In the genomic region with DNA sequence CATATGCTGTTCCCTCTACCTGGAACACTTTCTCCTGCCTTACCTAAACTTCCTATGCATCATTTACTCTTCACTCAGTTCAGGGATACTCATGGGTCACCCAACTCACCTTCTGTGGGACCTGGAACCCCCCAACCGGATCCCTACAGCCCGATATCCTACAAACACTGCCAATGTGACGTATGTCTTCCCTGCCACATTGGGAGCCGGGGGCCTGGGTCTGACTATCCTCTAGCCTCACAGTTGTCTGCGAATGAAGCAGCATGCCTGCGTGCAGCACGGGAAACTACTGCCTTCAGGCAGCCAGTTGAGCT, we compare ENCODE assay signal across 8 cellular contexts. TPM values are rescaled to one million over a fixed set of nuclear protein-coding genes. Genes with fewer than 3 reads are reported as not detected.
DNase-seq lines count a peak whose midpoint lies in the region; ATAC-seq, FAIRE-seq and TF ChIP-seq lines count a peak whose summit lies in the region.

No MANE protein-coding gene starts in this region.

- peak overlapping the region; percentile 86 for H3K4me2 ChIP-seq in K562 (ENCODE audit: insufficient read depth, low read length)

- peaks cover under 1% of the 10 kb centered on the region for H3K9me1 ChIP-seq in K562 (ENCODE audit: control insufficient read depth, insufficient read depth, low read length)

- peaks cover 58% of the 10 kb centered on the region for H3K4me1 Mint-ChIP-seq in activated naive CD4-positive, alpha-beta T cell treated with anti-CD3 and anti-CD28 coated beads, Interleukin-2, amount 50 U/mL, for 24 hours
- H3K4me1 Mint-ChIP-seq in type B pancreatic cell (ENCODE audit: unreplicated experiment), result peaks cover 28% of the 10 kb centered on the region

- peak overlapping the region; percentile 73 to 93 for H3K9ac ChIP-seq in K562 (ENCODE audit: insufficient read depth in 1 of 2, low read depth in 2 of 2, low read length in 2 of 2)

- no peak for TF ChIP-seq RAD21 in K562 (CRISPR knock-in tag; conservative IDR thresholded peaks at IDR 0.05 in 1 of 2, IDR thresholded peaks at IDR 0.05 in 1 of 2)

- CTCF ChIA-PET in K562 (lab: Yijun Ruan, JAX; ENCODE audit: low intra/inter-chr PET ratio), result no interaction called here

- H3K9me3 ChIP-seq in K562 (replicated peaks; ENCODE audit: control insufficient read depth, insufficient read depth, low read depth, low read length) (no peaks in the 10 kb centered on the region; the same call in 1 of the 2 replicates), lung (ENCODE audit: control insufficient read depth in 2 of 2, insufficient read depth in 1 of 2, low read length in 1 of 2) (no peaks in the 10 kb centered on the region)

- intact Hi-C loops in K562 (cut with micrococcal nuclease), result no loop called here

- POLR2A ChIA-PET in K562 (lab: Yijun Ruan, JAX), result interaction anchor here (0.6 to 1.6 kb wide), 8 partner anchors 9 to 53 kb away, joined by 3 to 12 read pairs (median 3); partner anchors contain the start of genes HYAL3, NAA80, RASSF1 and TMEM115

- no peaks in the 10 kb centered on the region for H3K27me3 Mint-ChIP-seq in activated naive CD4-positive, alpha-beta T cell treated with anti-CD3 and anti-CD28 coated beads, Interleukin-2, amount 50 U/mL, for 24 hours
- peaks cover 7% of the 10 kb centered on the region for H3K27me3 Mint-ChIP-seq in type B pancreatic cell

- H3K4me3 ChIP-seq in K562, result peak overlapping the region; percentile 72
- peak overlapping the region; percentile 63 for H3K4me3 ChIP-seq in lung

- H2AFZ ChIP-seq in K562 (ENCODE audit: low read depth, low read length), result peak overlapping the region; percentile 98

- no peaks in the 10 kb centered on the region for H3K9me3 Mint-ChIP-seq in activated naive CD4-positive, alpha-beta T cell treated with anti-CD3 and anti-CD28 coated beads, Interleukin-2, amount 50 U/mL, for 24 hours
- no peaks in the 10 kb centered on the region for H3K9me3 Mint-ChIP-seq in type B pancreatic cell

- peak overlapping the region; percentile 91 for H3K27ac Mint-ChIP-seq in activated naive CD4-positive, alpha-beta T cell treated with anti-CD3 and anti-CD28 coated beads, Interleukin-2, amount 50 U/mL, for 24 hours
- peak overlapping the region; percentile 96 for H3K27ac Mint-ChIP-seq in type B pancreatic cell

- no peak for TF ChIP-seq EP300 in K562 (IDR thresholded peaks at IDR 0.05; ENCODE audit: low read length)

- TF ChIP-seq CTCF in K562 (IDR thresholded peaks at IDR 0.05 in 2 of 3, conservative IDR thresholded peaks at IDR 0.05 in 1 of 3; ENCODE audit: insufficient read depth in 2 of 3, low read depth in 1 of 3, low read length in 3 of 3), result no peak
- TF ChIP-seq CTCF in lung (IDR thresholded peaks at IDR 0.05; ENCODE audit: control extremely low read depth, extremely low read depth), result no peak
- no peak for TF ChIP-seq CTCF in type B pancreatic cell (conservative IDR thresholded peaks at IDR 0.05)
- TF ChIP-seq CTCF in GM13976 (IDR thresholded peaks at IDR 0.05; ENCODE audit: borderline replicate concordance, control extremely low read depth, extremely low read depth, insufficient read depth, missing control alignments), result no peak

- ATAC-seq in K562, result no peak; the same call in 2 of the 3 replicates
- ATAC-seq in lung (ENCODE audit: insufficient read depth, low FRiP score), result no peak
- ATAC-seq in GM21786 (IDR thresholded peaks at IDR 0.05; ENCODE audit: unreplicated experiment), result no peak

- H3K36me3 Mint-ChIP-seq in activated naive CD4-positive, alpha-beta T cell treated with anti-CD3 and anti-CD28 coated beads, Interleukin-2, amount 50 U/mL, for 24 hours, result peaks cover 2% of the 10 kb centered on the region
- no peaks in the 10 kb centered on the region for H3K36me3 Mint-ChIP-seq in type B pancreatic cell

- peak overlapping the region; percentile 90 for H3K4me3 Mint-ChIP-seq in activated naive CD4-positive, alpha-beta T cell treated with anti-CD3 and anti-CD28 coated beads, Interleukin-2, amount 50 U/mL, for 24 hours
- peak overlapping the region; percentile 97 for H3K4me3 Mint-ChIP-seq in type B pancreatic cell

- H3K4me1 ChIP-seq in K562 (replicated peaks in 1 of 2; ENCODE audit: control insufficient read depth in 2 of 2, insufficient read depth in 2 of 2, low read length in 2 of 2) (peaks cover 11 to 49% of the 10 kb centered on the region in 2 experiments; a peak in 4 of 5 replicates), lung (ENCODE audit: control insufficient read depth in 2 of 2, insufficient read depth in 2 of 2, low read length in 2 of 2) (peaks cover 10 to 18% of the 10 kb centered on the region in 2 donors)

- no peak for DNase-seq in activated naive CD4-positive, alpha-beta T cell treated with anti-CD3 and anti-CD28 coated beads, Interleukin-2, amount 50 U/mL, for 16 hours
- DNase-seq in K562 (ENCODE audit: extremely low read depth in 1 of 4, low spot score in 3 of 4) (no peak), lung (ENCODE audit: low spot score) (no peak), type B pancreatic cell (ENCODE audit: extremely low spot score, unreplicated experiment) (no peak), GM13976 (ENCODE audit: low spot score) (no peak)
- no peak for DNase-seq in stimulated activated CD4-positive, alpha-beta T cell treated with anti-CD3 and anti-CD28 coated beads, Interleukin-12 subunit alpha, Interleukin-12 subunit beta, amount 100 ng/mL, for 4 hours

- in situ Hi-C loops in K562 (cut with MboI) (no loop called here), GM13976 (cut with MboI; ENCODE audit: low sequenced_read_pairs, unreplicated experiment) (no loop called here)

- no peak for TF ChIP-seq POLR2A in K562 (conservative IDR thresholded peaks at IDR 0.05)

- H3K79me2 ChIP-seq in K562 (ENCODE audit: control insufficient read depth, insufficient read depth, low read length), result peaks cover 26% of the 10 kb centered on the region

- TSS peak; percentile 60 for BruUV-seq in K562 (replicated peaks; lab: Mats Ljungman, UMichigan)

- H3K27me3 ChIP-seq in K562 (ENCODE audit: control insufficient read depth in 2 of 2, insufficient read depth in 2 of 2, low read length in 2 of 2), result no peaks in the 10 kb centered on the region
- no peaks in the 10 kb centered on the region for H3K27me3 ChIP-seq in lung (ENCODE audit: control insufficient read depth, insufficient read depth)

- WGBS in K562 (ENCODE audit: insufficient coverage, low coverage, missing lambda C conversion rate), result 0% methylated on average over 7 of the region's 7 CpGs
- 6 to 18% methylated on average over 7 of the region's 7 CpGs for WGBS in lung, 2 donors

- H3K36me3 ChIP-seq in K562 (ENCODE audit: control insufficient read depth, insufficient read depth, low read length) (peaks cover 44% of the 10 kb centered on the region; the same call in 2 of the 3 replicates), lung (ENCODE audit: control insufficient read depth in 2 of 2, insufficient read depth in 2 of 2, low read length in 2 of 2) (peaks cover 9 to 29% of the 10 kb centered on the region in 2 donors)

- H3K27ac ChIP-seq in K562 (ENCODE audit: extremely low read depth, low read depth, low read length), result peak overlapping the region; percentile 77
- H3K27ac ChIP-seq in lung (ENCODE audit: low read depth in 1 of 2, low read length in 1 of 2), result peak overlapping the region; percentile 71 to 92

- no peak for FAIRE-seq in K562 (lab: Jason Lieb, UNC)

- H4K20me1 ChIP-seq in K562 (replicated peaks; ENCODE audit: control insufficient read depth, insufficient read depth, low read length), result no peaks in the 10 kb centered on the region; the same call in 1 of the 2 replicates

RNA-seq across cellular contexts. Expression of gene NPRL2, which starts 0.4 kb away (rescaled TPM):
- 31.9 and 82.5 TPM in 2 replicates for total RNA-seq in K562 (2011; cell fraction: chromatin; rRNA removed; ENCODE audit: low replicate concordance)
- total RNA-seq in K562 (2011; cell fraction: nucleolus; rRNA removed), result 54.7 and 55.0 TPM in 2 replicates
- total RNA-seq in K562 (2011; cell fraction: nucleoplasm; rRNA removed), result 34.4 and 38.9 TPM in 2 replicates
- total RNA-seq in K562 (2014; rRNA removed) (23.1 and 35.9 TPM in 2 replicates), K562 (2014; rRNA removed; fragmentation: Illumina TruSeq; extraction: Trizol) (14.9 and 17.4 TPM in 2 replicates), K562 (2015; rRNA removed; fragmentation: Illumina TruSeq; extraction: Trizol) (18.1 and 23.1 TPM in 2 replicates), K562 (2021) (17.6 and 25.4 TPM in 2 replicates), lung (10 to 100 TPM; 12.7 to 17.0 TPM), type B pancreatic cell (ENCODE audit: low replicate concordance) (20.3 and 27.9 TPM in 2 replicates)
- polyA plus RNA-seq in K562 (2011; rRNA removed) (40.4 and 47.7 TPM in 2 replicates), K562 (2014; fragmentation: Illumina TruSeq; extraction: Trizol) (23.2 and 24.4 TPM in 2 replicates), K562 (2014; fragmentation: Nextera tagmentation; extraction: Ambion mirVana) (10 to 100 TPM; 27.5 to 40.4 TPM), K562 (2014; rRNA removed) (26.0 and 33.8 TPM in 2 replicates), lung (10 to 100 TPM; 17.4 to 21.9 TPM)
- polyA plus RNA-seq in K562 (2011; cell fraction: cytosol; rRNA removed), result 43.2 and 60.1 TPM in 2 replicates
- 134 and 144 TPM in 2 replicates for polyA plus RNA-seq in K562 (2011; cell fraction: nucleus; rRNA removed)
- 21.5 and 25.0 TPM in 2 replicates for polyA plus RNA-seq in K562 (2012)
- 26.6 and 39.0 TPM in 2 replicates for polyA minus RNA-seq in K562 (2011; rRNA and poly(A)+ RNA removed)
- 14.7 and 14.8 TPM in 2 replicates for polyA minus RNA-seq in K562 (2011; cell fraction: cytosol; rRNA and poly(A)+ RNA removed)
- polyA minus RNA-seq in K562 (2011; cell fraction: nucleus; rRNA and poly(A)+ RNA removed), result 22.8 and 39.8 TPM in 2 replicates

RNA-seq across cellular contexts. Expression of gene CYB561D2, which starts 0.5 kb away (rescaled TPM):
- 5.4 and 28.5 TPM in 2 replicates for total RNA-seq in K562 (2011; cell fraction: chromatin; rRNA removed; ENCODE audit: low replicate concordance)
- total RNA-seq in K562 (2011; cell fraction: nucleolus; rRNA removed), result 35.3 and 36.0 TPM in 2 replicates
- 16.8 and 20.9 TPM in 2 replicates for total RNA-seq in K562 (2011; cell fraction: nucleoplasm; rRNA removed)
- 13.8 and 18.8 TPM in 2 replicates for total RNA-seq in K562 (2014; rRNA removed)
- total RNA-seq in K562 (2014; rRNA removed; fragmentation: Illumina TruSeq; extraction: Trizol), result 5.1 and 8.9 TPM in 2 replicates
- total RNA-seq in K562 (2015; rRNA removed; fragmentation: Illumina TruSeq; extraction: Trizol), result 9.4 and 10.0 TPM in 2 replicates
- 13.6 and 15.1 TPM in 2 replicates for total RNA-seq in K562 (2021)
- 12.3 and 15.3 TPM in 2 replicates for polyA plus RNA-seq in K562 (2011; rRNA removed)
- polyA plus RNA-seq in K562 (2011; cell fraction: cytosol; rRNA removed), result 21.5 and 40.7 TPM in 2 replicates
- polyA plus RNA-seq in K562 (2011; cell fraction: nucleus; rRNA removed), result 15.0 and 24.7 TPM in 2 replicates
- 14.0 and 15.3 TPM in 2 replicates for polyA plus RNA-seq in K562 (2012)
- polyA plus RNA-seq in K562 (2014; fragmentation: Illumina TruSeq; extraction: Trizol), result 6.4 and 10.0 TPM in 2 replicates
- polyA plus RNA-seq in K562 (2014; fragmentation: Nextera tagmentation; extraction: Ambion mirVana), result 1 to 10 TPM; 4.2 to 9.1 TPM
- 13.6 and 16.6 TPM in 2 replicates for polyA plus RNA-seq in K562 (2014; rRNA removed)
- polyA minus RNA-seq in K562 (2011; rRNA and poly(A)+ RNA removed), result 4.6 and 8.9 TPM in 2 replicates
- polyA minus RNA-seq in K562 (2011; cell fraction: cytosol; rRNA and poly(A)+ RNA removed), result 6.6 and 8.0 TPM in 2 replicates
- 7.5 and 8.1 TPM in 2 replicates for polyA minus RNA-seq in K562 (2011; cell fraction: nucleus; rRNA and poly(A)+ RNA removed)
- total RNA-seq in lung, result 10 to 100 TPM; 18.2 to 33.9 TPM
- polyA plus RNA-seq in lung, result 10 to 100 TPM; 21.4 to 50.8 TPM
- total RNA-seq in type B pancreatic cell (ENCODE audit: low replicate concordance), result 10.1 and 15.9 TPM in 2 replicates

RNA-seq across cellular contexts. Expression of gene ZMYND10, which starts 4.6 kb away (rescaled TPM):
- 4.5 and 12.0 TPM in 2 replicates for total RNA-seq in K562 (2011; cell fraction: chromatin; rRNA removed; ENCODE audit: low replicate concordance)
- total RNA-seq in K562 (2011; cell fraction: nucleolus; rRNA removed), result 9.2 and 9.7 TPM in 2 replicates
- 4.2 and 5.0 TPM in 2 replicates for total RNA-seq in K562 (2011; cell fraction: nucleoplasm; rRNA removed)
- 2.7 and 2.8 TPM in 2 replicates for total RNA-seq in K562 (2014; rRNA removed)
- 0.35 and 0.51 TPM in 2 replicates for total RNA-seq in K562 (2014; rRNA removed; fragmentation: Illumina TruSeq; extraction: Trizol)
- 0.36 and 0.60 TPM in 2 replicates for total RNA-seq in K562 (2015; rRNA removed; fragmentation: Illumina TruSeq; extraction: Trizol)
- 1.1 and 1.3 TPM in 2 replicates for total RNA-seq in K562 (2021)
- polyA plus RNA-seq in K562 (2011; rRNA removed), result 0.93 and 2.8 TPM in 2 replicates
- polyA plus RNA-seq in K562 (2011; cell fraction: cytosol; rRNA removed), result 1.1 and 1.7 TPM in 2 replicates
- polyA plus RNA-seq in K562 (2011; cell fraction: nucleus; rRNA removed), result 9.1 and 11.3 TPM in 2 replicates
- 0.99 and 1.8 TPM in 2 replicates for polyA plus RNA-seq in K562 (2012)
- polyA plus RNA-seq in K562 (2014; fragmentation: Illumina TruSeq; extraction: Trizol), result 0.46 and 0.70 TPM in 2 replicates
- polyA plus RNA-seq in K562 (2014; fragmentation: Nextera tagmentation; extraction: Ambion mirVana), result under 1 TPM; 0.20 to 0.29 TPM
- 0.88 TPM in 2 replicates for polyA plus RNA-seq in K562 (2014; rRNA removed)
- 0.30 and 0.35 TPM in 2 replicates for polyA minus RNA-seq in K562 (2011; rRNA and poly(A)+ RNA removed)
- not detected in 2 replicates for polyA minus RNA-seq in K562 (2011; cell fraction: cytosol; rRNA and poly(A)+ RNA removed)
- 1.5 and 3.0 TPM in 2 replicates for polyA minus RNA-seq in K562 (2011; cell fraction: nucleus; rRNA and poly(A)+ RNA removed)
- 100 to 1,000 TPM in 1 of 2 donors, 10 to 100 TPM in 1; 70.8 to 117 TPM for total RNA-seq in lung
- 10 to 100 TPM; 31.4 to 54.1 TPM for polyA plus RNA-seq in lung
- total RNA-seq in type B pancreatic cell (ENCODE audit: low replicate concordance), result 1.8 and 13.4 TPM in 2 replicates

RNA-seq across cellular contexts. Expression of gene TMEM115, which starts 9.2 kb away (rescaled TPM):
- total RNA-seq in K562 (2011; cell fraction: chromatin; rRNA removed; ENCODE audit: low replicate concordance), result 7.7 and 30.8 TPM in 2 replicates
- total RNA-seq in K562 (2011; cell fraction: nucleolus; rRNA removed), result 50.7 and 57.4 TPM in 2 replicates
- 23.5 and 25.0 TPM in 2 replicates for total RNA-seq in K562 (2011; cell fraction: nucleoplasm; rRNA removed)
- total RNA-seq in K562 (2014; rRNA removed) (26.9 and 31.3 TPM in 2 replicates), K562 (2014; rRNA removed; fragmentation: Illumina TruSeq; extraction: Trizol) (4.0 and 5.9 TPM in 2 replicates), K562 (2015; rRNA removed; fragmentation: Illumina TruSeq; extraction: Trizol) (14.1 and 14.4 TPM in 2 replicates), K562 (2021) (22.5 and 24.8 TPM in 2 replicates), lung (10 to 100 TPM; 29.0 to 38.8 TPM), type B pancreatic cell (ENCODE audit: low replicate concordance) (42.7 and 44.4 TPM in 2 replicates)
- polyA plus RNA-seq in K562 (2011; rRNA removed) (8.3 and 13.0 TPM in 2 replicates), K562 (2014; fragmentation: Illumina TruSeq; extraction: Trizol) (16.3 and 16.5 TPM in 2 replicates), K562 (2014; fragmentation: Nextera tagmentation; extraction: Ambion mirVana) (1 to 10 TPM; 1.6 to 2.7 TPM), K562 (2014; rRNA removed) (17.1 and 17.3 TPM in 2 replicates), lung (10 to 100 TPM; 32.9 to 44.8 TPM)
- polyA plus RNA-seq in K562 (2011; cell fraction: cytosol; rRNA removed), result 15.9 and 36.8 TPM in 2 replicates
- polyA plus RNA-seq in K562 (2011; cell fraction: nucleus; rRNA removed), result 16.0 and 23.4 TPM in 2 replicates
- 14.7 and 19.4 TPM in 2 replicates for polyA plus RNA-seq in K562 (2012)
- 5.6 and 7.9 TPM in 2 replicates for polyA minus RNA-seq in K562 (2011; rRNA and poly(A)+ RNA removed)
- polyA minus RNA-seq in K562 (2011; cell fraction: cytosol; rRNA and poly(A)+ RNA removed), result 11.5 and 13.2 TPM in 2 replicates
- 14.7 and 15.9 TPM in 2 replicates for polyA minus RNA-seq in K562 (2011; cell fraction: nucleus; rRNA and poly(A)+ RNA removed)

RNA-seq across cellular contexts. Expression of gene RASSF1, which starts 9.5 kb away (rescaled TPM):
- 39.9 and 84.0 TPM in 2 replicates for total RNA-seq in K562 (2011; cell fraction: chromatin; rRNA removed; ENCODE audit: low replicate concordance)
- 79.0 and 79.5 TPM in 2 replicates for total RNA-seq in K562 (2011; cell fraction: nucleolus; rRNA removed)
- 56.5 and 60.1 TPM in 2 replicates for total RNA-seq in K562 (2011; cell fraction: nucleoplasm; rRNA removed)
- 38.6 and 51.1 TPM in 2 replicates for total RNA-seq in K562 (2014; rRNA removed)
- total RNA-seq in K562 (2014; rRNA removed; fragmentation: Illumina TruSeq; extraction: Trizol), result 14.5 and 15.3 TPM in 2 replicates
- total RNA-seq in K562 (2015; rRNA removed; fragmentation: Illumina TruSeq; extraction: Trizol), result 22.1 and 24.6 TPM in 2 replicates
- 32.5 and 32.9 TPM in 2 replicates for total RNA-seq in K562 (2021)
- polyA plus RNA-seq in K562 (2011; rRNA removed), result 57.1 and 75.8 TPM in 2 replicates
- polyA plus RNA-seq in K562 (2011; cell fraction: cytosol; rRNA removed), result 67.7 and 69.8 TPM in 2 replicates
- polyA plus RNA-seq in K562 (2011; cell fraction: nucleus; rRNA removed), result 96.6 and 97.5 TPM in 2 replicates
- 31.0 and 45.4 TPM in 2 replicates for polyA plus RNA-seq in K562 (2012)
- polyA plus RNA-seq in K562 (2014; fragmentation: Illumina TruSeq; extraction: Trizol), result 22.8 and 27.7 TPM in 2 replicates
- 1 to 10 TPM; 3.6 to 7.0 TPM for polyA plus RNA-seq in K562 (2014; fragmentation: Nextera tagmentation; extraction: Ambion mirVana)
- polyA plus RNA-seq in K562 (2014; rRNA removed), result 50.8 and 56.8 TPM in 2 replicates
- 15.3 and 20.9 TPM in 2 replicates for polyA minus RNA-seq in K562 (2011; rRNA and poly(A)+ RNA removed)
- polyA minus RNA-seq in K562 (2011; cell fraction: cytosol; rRNA and poly(A)+ RNA removed), result 18.1 and 21.2 TPM in 2 replicates
- polyA minus RNA-seq in K562 (2011; cell fraction: nucleus; rRNA and poly(A)+ RNA removed), result 22.6 and 30.2 TPM in 2 replicates
- 10 to 100 TPM; 36.3 to 46.0 TPM for total RNA-seq in lung
- 10 to 100 TPM; 38.0 to 59.0 TPM for polyA plus RNA-seq in lung
- total RNA-seq in type B pancreatic cell (ENCODE audit: low replicate concordance), result 13.7 and 13.8 TPM in 2 replicates
